In the genomic region with DNA sequence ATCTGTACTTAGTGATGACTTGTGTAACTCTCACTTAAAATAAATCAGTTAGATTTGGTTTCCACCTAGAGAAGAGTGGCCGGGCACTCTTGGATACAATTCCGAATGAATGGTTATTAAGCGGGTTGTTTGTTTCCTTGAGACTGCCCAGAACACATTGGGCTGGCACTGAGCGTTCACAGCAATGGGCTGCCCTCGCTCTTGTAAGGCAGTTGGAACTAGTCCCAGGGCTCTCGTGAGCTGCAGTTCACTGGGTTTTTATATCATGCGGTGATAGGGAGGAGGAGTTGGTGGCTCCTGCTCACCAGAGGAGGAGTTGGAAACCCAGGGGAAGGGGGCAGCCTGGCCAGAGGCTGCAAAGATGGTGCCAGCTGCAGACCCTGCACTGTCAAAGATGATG, we compare ENCODE assay signal across 21 cellular contexts.
A peak's percentile ranks its signal among the peaks of the same experiment; 100 is the strongest.
DNase-seq lines count a peak whose midpoint lies in the region; ATAC-seq and TF ChIP-seq lines count a peak whose summit lies in the region.
"Had no signal": no experiment of that assay in that cellular context is flagged by ENCODE, and none has a peak within 500 bp of the region (broad histone marks: within the 10 kb centered on the region; RNA-seq: fewer than 3 reads in every experiment).

No MANE protein-coding gene starts in this region.

- TF ChIP-seq CTCF in right atrium auricular region (IDR thresholded peaks at IDR 0.05): no peak

- intact Hi-C loops in Right ventricle myocardium superior (cut with DNase I) (no loop called here), left colon (cut with DNase I, micrococcal nuclease) (no loop called here)

- H3K4me3 ChIP-seq in right atrium auricular region: no peak overlapping the region
- H3K4me3 ChIP-seq: A549, breast epithelium, stomach had no signal

- ATAC-seq in Right ventricle myocardium superior (ENCODE audit: poor library complexity) (peak; percentile 85), left colon (no peak), SK-N-SH treated with all-trans-retinoic acid at 6 μM for 48 hours (no peak)
- ATAC-seq in activated CD4-positive, CD25-positive, alpha-beta regulatory T cell treated with anti-CD3 and anti-CD28 coated beads, Interleukin-2, amount 50 U/mL, for 24 hours: no peak
- ATAC-seq: A549; activated naive CD8-positive, alpha-beta T cell treated with anti-CD3 and anti-CD28 coated beads, Interleukin-2, amount 50 U/mL, for 24 hours; activated T-helper 17 cell treated with anti-CD3 and anti-CD28 coated beads, Interleukin-2, amount 50 U/mL, for 72 hours; HCT116; T-helper 17 cell had no signal

- no peaks in the 10 kb centered on the region for H3K9me3 ChIP-seq in right atrium auricular region
- H3K9me3 ChIP-seq: A549, breast epithelium, stomach had no signal

- no peaks in the 10 kb centered on the region for H3K4me1 ChIP-seq in right atrium auricular region
- H3K4me1 ChIP-seq: A549, breast epithelium had no signal

- H3K27ac ChIP-seq in right atrium auricular region: no peak overlapping the region
- H3K27ac ChIP-seq: A549, breast epithelium, dorsolateral prefrontal cortex had no signal

- DNase-seq in Right ventricle myocardium superior (peak; percentile 49), right atrium auricular region (ENCODE audit: low spot score) (no peak), NCI-H446 treated with DMSO at 0.1 percent for 48 hours (lab: John Stamatoyannopoulos, UW) (peak; percentile 86), left colon (peak; percentile 5 to 62), COR-L47 (lab: John Stamatoyannopoulos, UW) (no peak)
- DNase-seq in activated T-cell treated with anti-CD3 and anti-CD28 coated beads, Interleukin-2, amount 50 U/mL, for 48 hours: no peak
- DNase-seq: activated B cell treated with CpG ODN at 0.5 μM for 24 hours; activated naive CD8-positive, alpha-beta T cell treated with anti-CD3 and anti-CD28 coated beads, Interleukin-2, amount 50 U/mL, for 24 hours; dorsolateral prefrontal cortex; Kasumi-1; NCI-H1930; SHP77; stimulated activated CD4-positive, alpha-beta T cell treated with anti-CD3 and anti-CD28 coated beads, Interleukin-1b, Interleukin-23, amount 100 ng/mL, for 48 hours; stomach; T-helper 17 cell had no signal

- H3K27me3 ChIP-seq in right atrium auricular region: no peaks in the 10 kb centered on the region
- H3K27me3 ChIP-seq: breast epithelium, dorsolateral prefrontal cortex had no signal

- H3K36me3 ChIP-seq in right atrium auricular region: no peaks in the 10 kb centered on the region
- H3K36me3 ChIP-seq: breast epithelium, stomach had no signal

TF ChIP-seq in SK-N-SH treated with all-trans-retinoic acid at 6 μM for 48 hours, 23 proteins besides CTCF, POLR2A, EP300 and RAD21:
- TF ChIP-seq, protein P1, sequence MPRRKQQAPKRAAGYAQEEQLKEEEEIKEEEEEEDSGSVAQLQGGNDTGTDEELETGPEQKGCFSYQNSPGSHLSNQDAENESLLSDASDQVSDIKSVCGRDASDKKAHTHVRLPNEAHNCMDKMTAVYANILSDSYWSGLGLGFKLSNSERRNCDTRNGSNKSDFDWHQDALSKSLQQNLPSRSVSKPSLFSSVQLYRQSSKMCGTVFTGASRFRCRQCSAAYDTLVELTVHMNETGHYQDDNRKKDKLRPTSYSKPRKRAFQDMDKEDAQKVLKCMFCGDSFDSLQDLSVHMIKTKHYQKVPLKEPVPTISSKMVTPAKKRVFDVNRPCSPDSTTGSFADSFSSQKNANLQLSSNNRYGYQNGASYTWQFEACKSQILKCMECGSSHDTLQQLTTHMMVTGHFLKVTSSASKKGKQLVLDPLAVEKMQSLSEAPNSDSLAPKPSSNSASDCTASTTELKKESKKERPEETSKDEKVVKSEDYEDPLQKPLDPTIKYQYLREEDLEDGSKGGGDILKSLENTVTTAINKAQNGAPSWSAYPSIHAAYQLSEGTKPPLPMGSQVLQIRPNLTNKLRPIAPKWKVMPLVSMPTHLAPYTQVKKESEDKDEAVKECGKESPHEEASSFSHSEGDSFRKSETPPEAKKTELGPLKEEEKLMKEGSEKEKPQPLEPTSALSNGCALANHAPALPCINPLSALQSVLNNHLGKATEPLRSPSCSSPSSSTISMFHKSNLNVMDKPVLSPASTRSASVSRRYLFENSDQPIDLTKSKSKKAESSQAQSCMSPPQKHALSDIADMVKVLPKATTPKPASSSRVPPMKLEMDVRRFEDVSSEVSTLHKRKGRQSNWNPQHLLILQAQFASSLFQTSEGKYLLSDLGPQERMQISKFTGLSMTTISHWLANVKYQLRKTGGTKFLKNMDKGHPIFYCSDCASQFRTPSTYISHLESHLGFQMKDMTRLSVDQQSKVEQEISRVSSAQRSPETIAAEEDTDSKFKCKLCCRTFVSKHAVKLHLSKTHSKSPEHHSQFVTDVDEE (CRISPR knock-in tag; IDR thresholded peaks at IDR 0.05): no peak
- TF ChIP-seq ISL1 (CRISPR knock-in tag; IDR thresholded peaks at IDR 0.05) (no peak), ZFP30 (CRISPR knock-in tag; IDR thresholded peaks at IDR 0.05) (no peak), SNAI2 (CRISPR knock-in tag; IDR thresholded peaks at IDR 0.05) (no peak), OSR1 (CRISPR knock-in tag; IDR thresholded peaks at IDR 0.05) (no peak), BACH2 (CRISPR knock-in tag; IDR thresholded peaks at IDR 0.05; ENCODE audit: borderline replicate concordance) (no peak), CSDC2 (CRISPR knock-in tag; IDR thresholded peaks at IDR 0.05) (no peak), ZNF70 (CRISPR knock-in tag; IDR thresholded peaks at IDR 0.05) (no peak), GLIS3 (CRISPR knock-in tag; IDR thresholded peaks at IDR 0.05) (no peak), TOX (CRISPR knock-in tag; IDR thresholded peaks at IDR 0.05; ENCODE audit: borderline replicate concordance) (no peak), ZFP3 (CRISPR knock-in tag; IDR thresholded peaks at IDR 0.05) (no peak)
- TF ChIP-seq, protein P2, sequence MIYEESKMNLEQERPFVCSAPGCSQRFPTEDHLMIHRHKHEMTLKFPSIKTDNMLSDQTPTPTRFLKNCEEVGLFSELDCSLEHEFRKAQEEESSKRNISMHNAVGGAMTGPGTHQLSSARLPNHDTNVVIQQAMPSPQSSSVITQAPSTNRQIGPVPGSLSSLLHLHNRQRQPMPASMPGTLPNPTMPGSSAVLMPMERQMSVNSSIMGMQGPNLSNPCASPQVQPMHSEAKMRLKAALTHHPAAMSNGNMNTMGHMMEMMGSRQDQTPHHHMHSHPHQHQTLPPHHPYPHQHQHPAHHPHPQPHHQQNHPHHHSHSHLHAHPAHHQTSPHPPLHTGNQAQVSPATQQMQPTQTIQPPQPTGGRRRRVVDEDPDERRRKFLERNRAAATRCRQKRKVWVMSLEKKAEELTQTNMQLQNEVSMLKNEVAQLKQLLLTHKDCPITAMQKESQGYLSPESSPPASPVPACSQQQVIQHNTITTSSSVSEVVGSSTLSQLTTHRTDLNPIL (CRISPR knock-in tag; IDR thresholded peaks at IDR 0.05; ENCODE audit: low read depth): no peak
- TF ChIP-seq, protein P3, sequence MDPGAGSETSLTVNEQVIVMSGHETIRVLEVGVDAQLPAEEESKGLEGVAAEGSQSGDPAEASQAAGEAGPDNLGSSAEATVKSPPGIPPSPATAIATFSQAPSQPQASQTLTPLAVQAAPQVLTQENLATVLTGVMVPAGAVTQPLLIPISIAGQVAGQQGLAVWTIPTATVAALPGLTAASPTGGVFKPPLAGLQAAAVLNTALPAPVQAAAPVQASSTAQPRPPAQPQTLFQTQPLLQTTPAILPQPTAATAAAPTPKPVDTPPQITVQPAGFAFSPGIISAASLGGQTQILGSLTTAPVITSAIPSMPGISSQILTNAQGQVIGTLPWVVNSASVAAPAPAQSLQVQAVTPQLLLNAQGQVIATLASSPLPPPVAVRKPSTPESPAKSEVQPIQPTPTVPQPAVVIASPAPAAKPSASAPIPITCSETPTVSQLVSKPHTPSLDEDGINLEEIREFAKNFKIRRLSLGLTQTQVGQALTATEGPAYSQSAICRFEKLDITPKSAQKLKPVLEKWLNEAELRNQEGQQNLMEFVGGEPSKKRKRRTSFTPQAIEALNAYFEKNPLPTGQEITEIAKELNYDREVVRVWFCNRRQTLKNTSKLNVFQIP (CRISPR knock-in tag; IDR thresholded peaks at IDR 0.05; ENCODE audit: borderline replicate concordance, low read depth): no peak

Comparison
In these comparisons a context has a peak if more than half of its experiments do, and no peak if none do; other contexts are left out.
1. DNase-seq: peak in Right ventricle myocardium superior (single experiment), NCI-H446 treated with DMSO at 0.1 percent for 48 hours (single experiment) and left colon (2 of 2); none in right atrium auricular region (single experiment), COR-L47 (single experiment) and activated T-cell treated with anti-CD3 and anti-CD28 coated beads, Interleukin-2, amount 50 U/mL, for 48 hours (0 of 2).